19 cellular contexts compared by ENCODE assay signal in genomic region chr1:162709132-162709860, GRCh38.
DNase-seq lines count a peak whose midpoint lies in the region; ATAC-seq and TF ChIP-seq lines count a peak whose summit lies in the region.
"Had no signal": no experiment of that assay in that cellular context is flagged by ENCODE, and none has a peak within 500 bp of the region (broad histone marks: within the 10 kb centered on the region; RNA-seq: fewer than 3 reads in every experiment).

No MANE protein-coding gene starts in this region.

- H3K27ac ChIP-seq in esophagus squamous epithelium (peak overlapping the region; percentile 36 to 83 (median 76)), rectal smooth muscle tissue (ENCODE audit: low read depth, low read length) (peak overlapping the region; percentile 88)
- H3K27ac ChIP-seq: psoas muscle had no signal

- no peak for TF ChIP-seq CTCF in esophagus squamous epithelium (IDR thresholded peaks at IDR 0.05)

- no peak for TF ChIP-seq POLR2A in esophagus squamous epithelium (IDR thresholded peaks at IDR 0.05)

- CTCF ChIA-PET in HEK293T (lab: Yijun Ruan, JAX): interaction anchor here (0.9 kb wide), 1 partner anchor 15 kb away, joined by 4 read pairs; no protein-coding TSS in a partner anchor

- POLR2A ChIA-PET in HEK293T (lab: Yijun Ruan, JAX): no interaction called here

- H3K36me3 ChIP-seq in esophagus squamous epithelium: no peaks in the 10 kb centered on the region
- no peaks in the 10 kb centered on the region for H3K36me3 ChIP-seq in rectal smooth muscle tissue (ENCODE audit: control insufficient read depth, insufficient read depth, low read length)

- intact Hi-C loops in esophagus squamous epithelium (cut with DNase I): no loop called here

- H3K4me1 ChIP-seq in esophagus squamous epithelium (peaks cover 0 to 51% (median 15%) of the 10 kb centered on the region in 3 donors), rectal smooth muscle tissue (ENCODE audit: control insufficient read depth, insufficient read depth, low read length) (peaks cover 45% of the 10 kb centered on the region)

- H3K27me3 ChIP-seq in esophagus squamous epithelium: no peaks in the 10 kb centered on the region
- H3K27me3 ChIP-seq in rectal smooth muscle tissue (ENCODE audit: control insufficient read depth, insufficient read depth, low read length): no peaks in the 10 kb centered on the region

- WGBS in esophagus squamous epithelium, 2 donors: 84 to 86% methylated on average over 3 to 4 of the region's 4 CpGs

- peak; percentile 18 for DNase-seq in CMK (ENCODE audit: low read depth)
- no peak for DNase-seq in esophagus squamous epithelium (lab: John Stamatoyannopoulos, UW)
- DNase-seq in SHP77 treated with DMSO at 0.1 percent for 48 hours (lab: John Stamatoyannopoulos, UW): no peak
- DNase-seq in HEK293T (ENCODE audit: extremely low spot score): no peak
- DNase-seq in NK-92 (lab: John Stamatoyannopoulos, UW; ENCODE audit: unreplicated experiment): no peak
- DNase-seq: central memory CD4-positive, alpha-beta T cell; effector memory CD8-positive, alpha-beta T cell; left colon; naive B cell; NCI-H1694; NCI-H446; NK-92 treated with Interleukin-12 subunit alpha and Interleukin-12 subunit beta, amount 100 ng/mL, for 24 hours; psoas muscle; T-helper 1 cell had no signal

- H3K9ac ChIP-seq in rectal smooth muscle tissue (ENCODE audit: low read length): no peak overlapping the region

- H3K4me3 ChIP-seq in esophagus squamous epithelium (no peak overlapping the region), rectal smooth muscle tissue (ENCODE audit: low read length) (no peak overlapping the region)
- H3K4me3 ChIP-seq: psoas muscle had no signal

- no peaks in the 10 kb centered on the region for H3K9me3 ChIP-seq in esophagus squamous epithelium
- H3K9me3 ChIP-seq: psoas muscle had no signal

- ATAC-seq in SK-N-SH treated with all-trans-retinoic acid at 6 μM for 48 hours: peak; percentile 4; the same call in 2 of the 3 replicates
- ATAC-seq in GM21423 (IDR thresholded peaks at IDR 0.05; ENCODE audit: unreplicated experiment): no peak
- ATAC-seq: effector memory CD8-positive, alpha-beta T cell; left colon; psoas muscle; stimulated activated memory B cell treated with anti-CD40 and anti-IgM and Interleukin-4, amounts not matched to agents 10 μg/mL and 1 μg/mL and 100 μg/mL, for 72 hours; WTC11 had no signal

TF ChIP-seq in SK-N-SH treated with all-trans-retinoic acid at 6 μM for 48 hours, 23 proteins besides CTCF, POLR2A, EP300 and RAD21:
- TF ChIP-seq CSRNP3 (CRISPR knock-in tag; IDR thresholded peaks at IDR 0.05): no peak
- TF ChIP-seq POU6F1 (CRISPR knock-in tag; IDR thresholded peaks at IDR 0.05; ENCODE audit: borderline replicate concordance, low read depth): no peak
- TF ChIP-seq ZC3H10 (CRISPR knock-in tag; IDR thresholded peaks at IDR 0.05): no peak

TF ChIP-seq in HEK293T, 16 proteins besides CTCF, POLR2A, EP300 and RAD21:
- no peak for TF ChIP-seq BHLHE40 (IDR thresholded peaks at IDR 0.05; ENCODE audit: borderline replicate concordance)
- no peak for TF ChIP-seq LEF1 (IDR thresholded peaks at IDR 0.05; ENCODE audit: borderline replicate concordance)
- TF ChIP-seq HDGF (IDR thresholded peaks at IDR 0.05; ENCODE audit: borderline replicate concordance): no peak
- TF ChIP-seq CTBP1 (IDR thresholded peaks at IDR 0.05; ENCODE audit: borderline replicate concordance): no peak
- TF ChIP-seq TARDBP (IDR thresholded peaks at IDR 0.05): no peak
- TF ChIP-seq L3MBTL2 (conservative IDR thresholded peaks at IDR 0.05): no peak
- TF ChIP-seq SUZ12 (IDR thresholded peaks at IDR 0.05): no peak
- TF ChIP-seq ELF4 (IDR thresholded peaks at IDR 0.05): no peak
- TF ChIP-seq FOXA1 (IDR thresholded peaks at IDR 0.05): no peak
- TF ChIP-seq NFRKB (IDR thresholded peaks at IDR 0.05): no peak
- no peak for TF ChIP-seq ZNF384 (IDR thresholded peaks at IDR 0.05)
